8 cellular contexts compared by ENCODE assay signal in genomic region chr1:151510957-151511635, GRCh38. TPM values are rescaled to one million over a fixed set of nuclear protein-coding genes. Genes with fewer than 3 reads are reported as not detected.
DNase-seq lines count a peak whose midpoint lies in the region; TF ChIP-seq lines count a peak whose summit lies in the region.

TSS of gene CGN (plus strand) at chr1:151511387. CDS start at chr1:151518520, 7,133 bp downstream.

- peak within 1 kb of the TSS; percentile 89 to 99 (median 97) for H3K4me2 ChIP-seq in BLaER1 treated with 17β-estradiol and CSF1 and Interleukin-3, amounts not matched to agents 10 nM and 100 nM

- H4K20me1 ChIP-seq in BLaER1 treated with 17β-estradiol and CSF1 and Interleukin-3, amounts not matched to agents 10 nM and 100 nM = peaks cover 0 to 9% (median 0%) of the 10 kb centered on the region in 11 experiments; a peak in 1 of 22 replicates

- H3K36me3 ChIP-seq in BLaER1 treated with 17β-estradiol and CSF1 and Interleukin-3, amounts not matched to agents 10 nM and 100 nM = no peaks in the 10 kb centered on the region
- no peaks in the 10 kb centered on the region for H3K36me3 ChIP-seq in HUES64 (ENCODE audit: insufficient read depth, low read length)
- H3K36me3 ChIP-seq in NT2/D1 (ENCODE audit: insufficient read depth, insufficient read length, low read length) = no peaks in the 10 kb centered on the region

- peak within 1 kb of the TSS; percentile 57 to 77 (median 70); a peak in 21 of 22 replicates for H3K9ac ChIP-seq in BLaER1 treated with 17β-estradiol and CSF1 and Interleukin-3, amounts not matched to agents 10 nM and 100 nM
- H3K9ac ChIP-seq in HUES64 (ENCODE audit: low read depth, low read length) (peak within 1 kb of the TSS; percentile 90), NT2/D1 (ENCODE audit: insufficient read length, low read depth) (peak within 1 kb of the TSS; percentile 87)

- H3K9me3 ChIP-seq in BLaER1 treated with 17β-estradiol and CSF1 and Interleukin-3, amounts not matched to agents 10 nM and 100 nM (replicated peaks in 1 of 11) = no peaks in the 10 kb centered on the region
- H3K9me3 ChIP-seq in HUES64 (ENCODE audit: insufficient read depth, low read depth, low read length) (no peaks in the 10 kb centered on the region), NT2/D1 (ENCODE audit: insufficient read depth, low read length) (no peaks in the 10 kb centered on the region), mononuclear cell (ENCODE audit: low read depth, low read length) (no peaks in the 10 kb centered on the region)

- H3K4me1 ChIP-seq in BLaER1 treated with 17β-estradiol and CSF1 and Interleukin-3, amounts not matched to agents 10 nM and 100 nM = peaks cover 25 to 49% (median 46%) of the 10 kb centered on the region in 10 experiments
- H3K4me1 ChIP-seq in HUES64 (ENCODE audit: insufficient read depth, low read length) = peaks cover 40% of the 10 kb centered on the region
- peaks cover 22% of the 10 kb centered on the region for H3K4me1 ChIP-seq in NT2/D1 (ENCODE audit: insufficient read depth, insufficient read length)
- H3K4me1 ChIP-seq in mononuclear cell (ENCODE audit: insufficient read depth, low read length) = peaks cover 26% of the 10 kb centered on the region

- H3K4me3 ChIP-seq in BLaER1 treated with 17β-estradiol and CSF1 and Interleukin-3, amounts not matched to agents 10 nM and 100 nM = peak within 1 kb of the TSS; percentile 61 to 77 (median 71)
- H3K4me3 ChIP-seq in HUES64 (ENCODE audit: low read length) (peak within 1 kb of the TSS; percentile 93), NT2/D1 (ENCODE audit: insufficient read length, low read depth) (peak within 1 kb of the TSS; percentile 75), mononuclear cell (ENCODE audit: low read length) (peak within 1 kb of the TSS; percentile 51)

- DNase-seq in GM20000 (ENCODE audit: low spot score) = peak; percentile 88
- peak; percentile 98 for DNase-seq in NT2/D1 (ENCODE audit: low read depth, low spot score)
- DNase-seq in activated T-cell treated with anti-CD3 and anti-CD28 coated beads for 1 hour (ENCODE audit: low read depth) = peak; percentile 76
- DNase-seq in epidermal melanocyte (ENCODE audit: insufficient read length, low spot score) = peak; percentile 41
- peak; percentile 73 to 82 for DNase-seq in stimulated activated CD8-positive, alpha-beta memory T cell treated with anti-CD3 and anti-CD28 coated beads, Interleukin-15, amount 100 ng/mL, for 48 hours (ENCODE audit: low read depth in 2 of 2)

- TF ChIP-seq CTCF in GM20000 (IDR thresholded peaks at IDR 0.05; ENCODE audit: extremely low read depth, missing control alignments) = no peak

- H3K27me3 ChIP-seq in BLaER1 treated with 17β-estradiol and CSF1 and Interleukin-3, amounts not matched to agents 10 nM and 100 nM = peaks cover 0 to 18% (median 0%) of the 10 kb centered on the region in 11 experiments; a peak in 7 of 22 replicates
- H3K27me3 ChIP-seq in HUES64 (ENCODE audit: insufficient read depth, low read length) = 0 out of 2 replicates have a peak, but pooled peaks cover 2% of the 10 kb centered on the region
- no peaks in the 10 kb centered on the region for H3K27me3 ChIP-seq in NT2/D1 (ENCODE audit: insufficient read depth, insufficient read length)
- peaks cover 17% of the 10 kb centered on the region for H3K27me3 ChIP-seq in mononuclear cell (ENCODE audit: insufficient read depth, low read length)

- H3K27ac ChIP-seq in BLaER1 treated with 17β-estradiol and CSF1 and Interleukin-3, amounts not matched to agents 10 nM and 100 nM = peak within 1 kb of the TSS in 8 of 11 experiments; percentile 21 to 58 (median 52); a peak in 14 of 22 replicates
- peak within 1 kb of the TSS; percentile 92 for H3K27ac ChIP-seq in HUES64 (ENCODE audit: low read depth, low read length)

- WGBS in HUES64 = under 1% methylated on average over 68 of the region's 68 CpGs

RNA-seq across cellular contexts. Expression of gene CGN, which starts in this region (rescaled TPM):
- 15.1 TPM for polyA plus RNA-seq in HUES64 (2013, experiment 1 of 2)
- 16.2 TPM for polyA plus RNA-seq in HUES64 (2013, experiment 2 of 2)
- total RNA-seq in mononuclear cell = 1.7 TPM

Comparison
In these comparisons a context has a peak if more than half of its experiments do, and no peak if none do; other contexts are left out.
1. Peak in every context shown above with its lines: DNase-seq, H3K4me3 ChIP-seq and H3K27ac ChIP-seq.
2. DNase-seq: peak in every context shown above with its lines; median percentile 98 in NT2/D1; 88 in GM20000; 78 in stimulated activated CD8-positive, alpha-beta memory T cell treated with anti-CD3 and anti-CD28 coated beads, Interleukin-15, amount 100 ng/mL, for 48 hours; 76 in activated T-cell treated with anti-CD3 and anti-CD28 coated beads for 1 hour; 41 in epidermal melanocyte.